8 cellular contexts compared by ENCODE assay signal in the genomic region with DNA sequence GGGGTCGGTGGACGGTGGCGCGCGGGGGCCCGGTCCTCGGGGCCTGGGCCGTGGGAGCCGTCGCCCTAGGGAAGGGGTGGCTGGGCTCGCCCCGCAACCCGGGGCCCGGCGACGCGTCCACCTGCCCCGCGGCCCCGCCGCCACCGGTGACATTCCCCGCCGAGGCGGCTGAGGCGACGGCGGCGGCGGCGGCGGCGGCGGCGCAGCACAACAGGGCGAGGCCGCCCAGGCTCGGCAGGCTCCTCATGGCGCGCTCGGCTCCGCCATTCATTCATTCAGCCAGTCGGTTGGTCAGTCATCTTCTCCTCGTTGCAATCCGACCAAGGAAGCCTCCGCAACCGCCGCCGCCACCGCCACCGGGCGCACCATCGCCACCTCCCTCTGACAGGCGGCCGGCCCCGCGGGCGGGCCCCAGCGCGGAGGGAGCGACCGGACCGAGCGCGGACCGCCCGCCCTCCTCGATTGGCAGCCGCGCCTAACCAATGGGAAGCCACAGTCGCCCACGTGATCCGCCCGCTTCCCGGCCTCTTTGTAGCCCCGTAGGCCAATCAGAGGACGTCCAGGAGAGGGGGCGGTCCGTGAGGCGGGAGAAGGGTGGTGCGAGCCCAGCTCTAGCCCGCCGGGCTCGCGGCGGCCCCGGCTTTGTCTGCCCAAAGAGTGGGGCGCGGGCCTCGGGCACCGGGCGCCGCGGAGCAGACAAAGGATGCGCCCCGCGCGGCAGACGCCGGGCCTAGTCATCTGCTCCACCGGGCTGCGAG. TPM values are rescaled to one million over a fixed set of nuclear protein-coding genes. Genes with fewer than 3 reads are reported as not detected.
DNase-seq lines count a peak whose midpoint lies in the region; ATAC-seq and TF ChIP-seq lines count a peak whose summit lies in the region.

Gene MEGF9, minus strand, starts transcription at position 383 of the 758 bp plus-strand sequence. Its CDS starts 112 bp downstream, at position 271.

- TF ChIP-seq POLR2A in prostate gland (IDR thresholded peaks at IDR 0.05): peak; percentile 95

- peak within 1 kb of the TSS; percentile 83 for H3K4me3 ChIP-seq in prostate gland

- no peaks in the 10 kb centered on the region for H3K9me3 ChIP-seq in prostate gland

- intact Hi-C loops in T-helper 1 cell treated with Interleukin-12 subunit alpha and Interleukin-12 subunit beta and Interleukin-4 antibody, amounts not matched to agents 30 ng/mL and 1 ng/mL, for 36 hours (cut with micrococcal nuclease): loop anchor here (1.0 to 5.0 kb wide), 11 partner anchors 12 to 638 kb away; partner anchors contain the start of genes CDK5RAP2, CNTRL, FBXW2 and TRAF1
- intact Hi-C loops in left ventricle myocardium superior (cut with micrococcal nuclease): no loop called here
- intact Hi-C loops in prostate gland (cut with DNase I): loop anchor here (10.0 kb wide), 2 partner anchors 81 to 211 kb away; partner anchors contain the start of genes FBXW2 and TRAF1

- H3K27me3 ChIP-seq in prostate gland (replicated peaks; ENCODE audit: insufficient read depth): no peaks in the 10 kb centered on the region

- WGBS in prostate gland: under 1% methylated on average over 49 of the region's 102 CpGs

- DNase-seq in NCI-H1694 (lab: John Stamatoyannopoulos, UW): peak; percentile 91
- DNase-seq in left ventricle myocardium superior: peak; percentile 99
- peak; percentile 99 for DNase-seq in prostate gland (ENCODE audit: low spot score)
- peak; percentile 98 for DNase-seq in ureter (ENCODE audit: low spot score)

- H3K36me3 ChIP-seq in prostate gland: no peaks in the 10 kb centered on the region

- TF ChIP-seq CTCF in prostate gland (IDR thresholded peaks at IDR 0.05): peak in 2 of 4 experiments; percentile 11 to 28

- no peaks in the 10 kb centered on the region for H3K4me1 ChIP-seq in prostate gland (replicated peaks)

- H3K27ac ChIP-seq in angular gyrus (ENCODE audit: low read depth, low read length) (peak within 1 kb of the TSS; percentile 88), prostate gland (peak within 1 kb of the TSS; percentile 75 to 85)

- peak; percentile 98 for ATAC-seq in GM18498 (IDR thresholded peaks at IDR 0.05; ENCODE audit: unreplicated experiment)
- peak; percentile 96 for ATAC-seq in HG02885 (IDR thresholded peaks at IDR 0.05; ENCODE audit: poor library complexity, unreplicated experiment)
- ATAC-seq in left ventricle myocardium superior: peak; percentile 98

RNA-seq across cellular contexts. Expression of gene MEGF9, which starts in this region (rescaled TPM):
- 9.3 and 10.1 TPM in 2 replicates for total RNA-seq in T-helper 1 cell treated with Interleukin-12 subunit alpha and Interleukin-12 subunit beta and Interleukin-4 antibody, amounts not matched to agents 30 ng/mL and 1 ng/mL, for 36 hours
- total RNA-seq in left ventricle myocardium superior (32.8 TPM), prostate gland (10 to 100 TPM; 12.0 to 25.3 TPM), ureter (22.3 TPM)

Comparison
In these comparisons a context has a peak if more than half of its experiments do, and no peak if none do; other contexts are left out.
1. Peak in every context shown above with its lines: DNase-seq, ATAC-seq, H3K4me3 ChIP-seq and H3K27ac ChIP-seq.